ENCODE assay signal across 8 cellular contexts in genomic region chr4:71009796-71010588, GRCh38. TPM values are rescaled to one million over a fixed set of nuclear protein-coding genes. Genes with fewer than 3 reads are reported as not detected.
DNase-seq lines count a peak whose midpoint lies in the region; ATAC-seq and TF ChIP-seq lines count a peak whose summit lies in the region.

No MANE protein-coding gene starts in this region.

- no peaks in the 10 kb centered on the region for H3K4me1 ChIP-seq in body of pancreas
- no peaks in the 10 kb centered on the region for H3K4me1 ChIP-seq in upper lobe of right lung

- H3K36me3 ChIP-seq in body of pancreas (replicated peaks in 1 of 2; ENCODE audit: insufficient read depth in 1 of 2, low read depth in 2 of 2), result no peaks in the 10 kb centered on the region
- no peaks in the 10 kb centered on the region for H3K36me3 ChIP-seq in kidney epithelial cell (ENCODE audit: control insufficient read depth, insufficient read depth, low read length)
- no peaks in the 10 kb centered on the region for H3K36me3 ChIP-seq in upper lobe of right lung

- ATAC-seq in activated naive CD4-positive, alpha-beta T cell treated with anti-CD3 and anti-CD28 coated beads, Interleukin-2, amount 50 U/mL, for 72 hours, result peak; percentile 53 to 87
- ATAC-seq in body of pancreas, result peak; percentile 47
- peak; percentile 55 for ATAC-seq in upper lobe of right lung
- no peak for ATAC-seq in HG02610 (IDR thresholded peaks at IDR 0.05; ENCODE audit: unreplicated experiment)

- H3K27ac ChIP-seq in body of pancreas (no peak overlapping the region), upper lobe of right lung (no peak overlapping the region)

- H3K4me3 ChIP-seq in body of pancreas, result no peak overlapping the region
- H3K4me3 ChIP-seq in kidney epithelial cell (ENCODE audit: low read depth, low read length), result no peak overlapping the region
- H3K4me3 ChIP-seq in upper lobe of right lung, result no peak overlapping the region

- POLR2A ChIA-PET in HEK293T (lab: Yijun Ruan, JAX), result interaction anchor here (0.7 to 1.8 kb wide), 2 partner anchors 17 kb away, joined by 4 to 8 read pairs; partner anchors contain the start of gene DCK

- no peak for DNase-seq in activated naive CD4-positive, alpha-beta T cell treated with anti-CD3 and anti-CD28 coated beads, Interleukin-2, amount 50 U/mL, for 72 hours (ENCODE audit: low spot score in 2 of 2)
- DNase-seq in activated naive CD4-positive, alpha-beta T cell (lab: John Stamatoyannopoulos, UW), result no peak
- DNase-seq in HEK293T (ENCODE audit: extremely low spot score), result peak; percentile 34
- DNase-seq in NCI-H345 treated with DMSO at 0.1 percent for 48 hours (lab: John Stamatoyannopoulos, UW; ENCODE audit: unreplicated experiment), result peak; percentile 8
- DNase-seq in body of pancreas, result no peak
- DNase-seq in kidney epithelial cell (ENCODE audit: low read depth), result no peak
- no peak for DNase-seq in upper lobe of right lung

- H3K9me3 Mint-ChIP-seq in activated naive CD4-positive, alpha-beta T cell treated with anti-CD3 and anti-CD28 coated beads, Interleukin-2, amount 50 U/mL, for 72 hours, result peaks cover 4 to 11% of the 10 kb centered on the region in 2 donors

- peak overlapping the region; percentile 10 to 27 for H3K27ac Mint-ChIP-seq in activated naive CD4-positive, alpha-beta T cell treated with anti-CD3 and anti-CD28 coated beads, Interleukin-2, amount 50 U/mL, for 72 hours

- H3K27me3 ChIP-seq in body of pancreas (no peaks in the 10 kb centered on the region), kidney epithelial cell (ENCODE audit: control insufficient read depth, insufficient read depth, low read length) (no peaks in the 10 kb centered on the region), upper lobe of right lung (no peaks in the 10 kb centered on the region)

- CTCF ChIA-PET in HEK293T (lab: Yijun Ruan, JAX), result interaction anchor here (0.7 to 1.4 kb wide), 6 partner anchors 15 to 385 kb away, joined by 3 to 7 read pairs (median 4); partner anchors contain the start of gene DCK

- TF ChIP-seq POLR2A in body of pancreas (IDR thresholded peaks at IDR 0.05), result no peak

- TF ChIP-seq CTCF in body of pancreas (IDR thresholded peaks at IDR 0.05), result peak; percentile 16 to 83 (median 55)
- TF ChIP-seq CTCF in kidney epithelial cell (IDR thresholded peaks at IDR 0.05; ENCODE audit: insufficient read depth, low read length, poor library complexity, severe bottlenecking), result peak; percentile 63
- TF ChIP-seq CTCF in upper lobe of right lung (IDR thresholded peaks at IDR 0.05), result peak; percentile 71

- intact Hi-C loops in body of pancreas (cut with DNase I) (no loop called here), upper lobe of right lung (cut with DNase I) (no loop called here)

- H3K9me3 ChIP-seq in body of pancreas (no peaks in the 10 kb centered on the region), upper lobe of right lung (no peaks in the 10 kb centered on the region)

- H3K36me3 Mint-ChIP-seq in activated naive CD4-positive, alpha-beta T cell treated with anti-CD3 and anti-CD28 coated beads, Interleukin-2, amount 50 U/mL, for 72 hours, result peaks cover 16 to 24% of the 10 kb centered on the region in 2 donors

- WGBS in body of pancreas, 2 donors, result 1 to 3% methylated on average over 3 of the region's 3 CpGs

TF ChIP-seq in HEK293T, 16 proteins besides CTCF, POLR2A, EP300 and RAD21:
- no peak for TF ChIP-seq FOXA1 (IDR thresholded peaks at IDR 0.05)
- TF ChIP-seq FOXK2 (IDR thresholded peaks at IDR 0.05), result no peak
- peak; percentile 98 for TF ChIP-seq ZNF384 (IDR thresholded peaks at IDR 0.05)

RNA-seq across cellular contexts. Expression of gene DCK, which starts 16.5 kb away (rescaled TPM):
- 10 to 100 TPM; 36.6 to 54.2 TPM for total RNA-seq in activated naive CD4-positive, alpha-beta T cell treated with anti-CD3 and anti-CD28 coated beads, Interleukin-2, amount 50 U/mL, for 72 hours
- total RNA-seq in body of pancreas (1 to 10 TPM; 4.6 to 7.3 TPM), kidney epithelial cell (16.1 and 20.3 TPM in 2 replicates), upper lobe of right lung (16.6 TPM)

Comparison
In these comparisons a context has a peak if more than half of its experiments do, and no peak if none do; other contexts are left out.
1. DNase-seq: peak in HEK293T (single experiment) and NCI-H345 treated with DMSO at 0.1 percent for 48 hours (single experiment); none in activated naive CD4-positive, alpha-beta T cell treated with anti-CD3 and anti-CD28 coated beads, Interleukin-2, amount 50 U/mL, for 72 hours (0 of 2), activated naive CD4-positive, alpha-beta T cell (0 of 4), body of pancreas (0 of 4), kidney epithelial cell (single experiment) and upper lobe of right lung (single experiment).
2. Peak in every context shown above with its lines, with median percentiles within 50 percentile points of each other: CTCF ChIP-seq.